Comparison of ENCODE assay signal across 7 cellular contexts in the genomic region with DNA sequence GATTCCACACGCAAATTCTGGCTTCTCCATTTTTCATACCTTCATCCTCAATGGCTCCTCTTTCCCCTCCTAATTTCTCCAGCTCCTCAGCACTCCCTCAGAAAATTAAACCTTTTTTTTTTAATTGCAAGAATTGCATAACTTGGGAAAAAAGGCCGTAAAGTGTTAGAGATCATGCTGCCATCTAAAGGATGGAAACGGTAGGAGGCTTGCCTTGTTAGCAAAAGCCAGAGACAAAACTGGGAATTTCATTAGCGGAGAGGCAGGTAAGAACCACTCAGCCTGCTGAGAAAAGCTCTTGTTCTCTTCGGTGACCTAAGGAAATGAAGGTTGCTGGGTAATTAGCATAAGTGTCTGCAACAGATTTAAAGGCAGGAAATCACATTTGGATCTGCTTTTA.
DNase-seq lines count a peak whose midpoint lies in the region; ATAC-seq, FAIRE-seq and TF ChIP-seq lines count a peak whose summit lies in the region.

No MANE protein-coding gene starts in this region.

- H3K4me3 ChIP-seq in small intestine (ENCODE audit: low read depth in 1 of 2, low read length in 2 of 2) = no peak overlapping the region

- TF ChIP-seq POLR2A in erythroblast (IDR thresholded peaks at IDR 0.05; ENCODE audit: low read length) = no peak

- H3K36me3 ChIP-seq in small intestine (ENCODE audit: control insufficient read depth in 2 of 2, insufficient read depth in 2 of 2, low read length in 2 of 2) = no peaks in the 10 kb centered on the region

- CTCF ChIA-PET in HEK293T (lab: Yijun Ruan, JAX) = interaction anchor here (0.6 to 1.1 kb wide), 5 partner anchors 37 to 706 kb away, joined by 3 to 4 read pairs (median 3); no protein-coding TSS in a partner anchor
- CTCF ChIA-PET in RWPE1 (lab: Yijun Ruan, JAX) = interaction anchor here (0.6 to 1.1 kb wide), 12 partner anchors 10 to 520 kb away, joined by 3 to 5 read pairs (median 3); no protein-coding TSS in a partner anchor

- ATAC-seq in HG02885 (IDR thresholded peaks at IDR 0.05; ENCODE audit: poor library complexity, unreplicated experiment) = no peak

- H3K27me3 ChIP-seq in small intestine (ENCODE audit: control insufficient read depth in 2 of 2, insufficient read depth in 2 of 2, low read length in 2 of 2) = no peaks in the 10 kb centered on the region

- H3K9me3 ChIP-seq in small intestine (ENCODE audit: control insufficient read depth, low read depth) = no peaks in the 10 kb centered on the region

- TF ChIP-seq CTCF in RWPE1 (conservative IDR thresholded peaks at IDR 0.05; ENCODE audit: low read depth) = no peak

- no peaks in the 10 kb centered on the region for H3K4me1 ChIP-seq in small intestine (ENCODE audit: control insufficient read depth in 2 of 2, insufficient read depth in 1 of 2, low read depth in 1 of 2, low read length in 1 of 2)

- 26 to 31% (median 30%) methylated on average over 5 of the region's 5 CpGs for WGBS in small intestine, 3 donors

- DNase-seq in HEK293T (ENCODE audit: extremely low spot score) = peak; percentile 23
- peak; percentile 40 for DNase-seq in RWPE1 (ENCODE audit: low spot score)
- DNase-seq in globus pallidus (ENCODE audit: low spot score) = peak; percentile 17
- peak; percentile 9 for DNase-seq in small intestine
- no peak for DNase-seq in activated CD4-positive, alpha-beta T cell treated with anti-CD3 and anti-CD28 coated beads for 1 hour
- DNase-seq in erythroblast (lab: John Stamatoyannopoulos, UW) = no peak

- FAIRE-seq in small intestine (lab: Jason Lieb, UNC) = no peak

- H3K27ac ChIP-seq in RWPE1 (no peak overlapping the region), small intestine (ENCODE audit: low read depth in 1 of 2, low read length in 1 of 2) (no peak overlapping the region)

- POLR2A ChIA-PET in HEK293T (lab: Yijun Ruan, JAX) = no interaction called here
- POLR2A ChIA-PET in RWPE1 (lab: Yijun Ruan, JAX; ENCODE audit: low non-redundant PET) = no interaction called here

TF ChIP-seq in HEK293T, 16 proteins besides CTCF, POLR2A, EP300 and RAD21:
- no peak for TF ChIP-seq ZNF384 (IDR thresholded peaks at IDR 0.05)
- TF ChIP-seq, protein P1, sequence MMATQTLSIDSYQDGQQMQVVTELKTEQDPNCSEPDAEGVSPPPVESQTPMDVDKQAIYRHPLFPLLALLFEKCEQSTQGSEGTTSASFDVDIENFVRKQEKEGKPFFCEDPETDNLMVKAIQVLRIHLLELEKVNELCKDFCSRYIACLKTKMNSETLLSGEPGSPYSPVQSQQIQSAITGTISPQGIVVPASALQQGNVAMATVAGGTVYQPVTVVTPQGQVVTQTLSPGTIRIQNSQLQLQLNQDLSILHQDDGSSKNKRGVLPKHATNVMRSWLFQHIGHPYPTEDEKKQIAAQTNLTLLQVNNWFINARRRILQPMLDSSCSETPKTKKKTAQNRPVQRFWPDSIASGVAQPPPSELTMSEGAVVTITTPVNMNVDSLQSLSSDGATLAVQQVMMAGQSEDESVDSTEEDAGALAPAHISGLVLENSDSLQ (IDR thresholded peaks at IDR 0.05) = no peak
- no peak for TF ChIP-seq FOXM1 (IDR thresholded peaks at IDR 0.05; ENCODE audit: borderline replicate concordance)
- TF ChIP-seq L3MBTL2 (conservative IDR thresholded peaks at IDR 0.05) = no peak
- TF ChIP-seq ARNT (IDR thresholded peaks at IDR 0.05) = no peak
- TF ChIP-seq CTBP1 (IDR thresholded peaks at IDR 0.05; ENCODE audit: borderline replicate concordance) = no peak
- no peak for TF ChIP-seq LEF1 (IDR thresholded peaks at IDR 0.05; ENCODE audit: borderline replicate concordance)
- no peak for TF ChIP-seq HDGF (IDR thresholded peaks at IDR 0.05; ENCODE audit: borderline replicate concordance)
- no peak for TF ChIP-seq FOXA1 (IDR thresholded peaks at IDR 0.05)
- no peak for TF ChIP-seq SUZ12 (IDR thresholded peaks at IDR 0.05)
- no peak for TF ChIP-seq NFRKB (IDR thresholded peaks at IDR 0.05)
- no peak for TF ChIP-seq TARDBP (IDR thresholded peaks at IDR 0.05)
- TF ChIP-seq ELF4 (IDR thresholded peaks at IDR 0.05) = no peak
- no peak for TF ChIP-seq SP1 (IDR thresholded peaks at IDR 0.05)
- no peak for TF ChIP-seq BHLHE40 (IDR thresholded peaks at IDR 0.05; ENCODE audit: borderline replicate concordance)
- TF ChIP-seq FOXK2 (IDR thresholded peaks at IDR 0.05) = no peak

Comparison
In these comparisons a context has a peak if more than half of its experiments do, and no peak if none do; other contexts are left out.
1. DNase-seq: peak in HEK293T (single experiment), RWPE1 (single experiment), globus pallidus (single experiment) and small intestine (single experiment); none in activated CD4-positive, alpha-beta T cell treated with anti-CD3 and anti-CD28 coated beads for 1 hour (single experiment) and erythroblast (0 of 2).